34 cellular contexts compared by ENCODE assay signal in genomic region chr5:12865529-12865928, GRCh38.
DNase-seq lines count a peak whose midpoint lies in the region; ATAC-seq and TF ChIP-seq lines count a peak whose summit lies in the region.
"Had no signal": no experiment of that assay in that cellular context is flagged by ENCODE, and none has a peak within 500 bp of the region (broad histone marks: within the 10 kb centered on the region; RNA-seq: fewer than 3 reads in every experiment).

No MANE protein-coding gene starts in this region.

- no peak for TF ChIP-seq CTCF in CD14-positive monocyte (IDR thresholded peaks at IDR 0.05)
- TF ChIP-seq CTCF in ascending aorta (IDR thresholded peaks at IDR 0.05), result no peak

- H3K36me3 ChIP-seq in ascending aorta, result no peaks in the 10 kb centered on the region
- H3K36me3 ChIP-seq: cardiac muscle cell, neural progenitor cell had no signal

- peak; percentile 15 for DNase-seq in CMK (ENCODE audit: low read depth)
- DNase-seq in HT1080 (ENCODE audit: low read depth), result peak; percentile 81
- peak; percentile 7 for DNase-seq in amniotic epithelial cell (ENCODE audit: low read depth)
- DNase-seq in iPS-NIHi7 (ENCODE audit: extremely low spot score), result peak; percentile 11
- DNase-seq in CD14-positive monocyte (ENCODE audit: low spot score), result no peak
- no peak for DNase-seq in ascending aorta (ENCODE audit: low spot score in 2 of 2)
- DNase-seq in activated CD4-positive, alpha-beta T cell treated with anti-CD3 and anti-CD28 coated beads, Interleukin-2, amount 50 U/mL, for 48 hours, result no peak
- DNase-seq: activated CD8-positive, alpha-beta memory T cell treated with anti-CD3 and anti-CD28 coated beads, Interleukin-2, amount 50 U/mL, for 48 hours; activated CD8-positive, alpha-beta T cell treated with anti-CD3 and anti-CD28 coated beads for 36 hours; activated naive CD4-positive, alpha-beta T cell treated with anti-CD3 and anti-CD28 coated beads, Interleukin-2, amount 50 U/mL, for 16 hours; amniotic stem cell; CD8-positive, alpha-beta T cell; DMS153; effector CD8-positive, alpha-beta T cell; glutamatergic neuron; left ventricle myocardium superior; NCI-H1417; NCI-H2029 treated with DMSO at 0.1 percent for 48 hours; NCI-H524 treated with DMSO at 0.1 percent for 48 hours; NK-92 treated with Interleukin-12 subunit alpha and Interleukin-12 subunit beta, amount 100 ng/mL, for 24 hours; stimulated activated CD4-positive, alpha-beta T cell treated with anti-CD3 and anti-CD28 coated beads, Interleukin-1b, Interleukin-23, amount 100 ng/mL, for 48 hours; stimulated activated naive CD8-positive, alpha-beta T cell treated with anti-CD3 and anti-CD28 coated beads, Interleukin-15, Interleukin-2, amounts not matched to agents 100 U/mL and 50 U/mL, for 24 hours had no signal

- H3K27me3 Mint-ChIP-seq in CD14-positive monocyte (ENCODE audit: low read depth in 3 of 3), result no peaks in the 10 kb centered on the region
- H3K27me3 Mint-ChIP-seq: activated CD8-positive, alpha-beta T cell treated with anti-CD3 and anti-CD28 coated beads for 36 hours had no signal

- peaks cover 0 to 5% (median 2%) of the 10 kb centered on the region in 7 donors for H3K9me3 Mint-ChIP-seq in CD14-positive monocyte
- H3K9me3 Mint-ChIP-seq: neural progenitor cell had no signal

- ATAC-seq in GM18873 (IDR thresholded peaks at IDR 0.05; ENCODE audit: low FRiP score, unreplicated experiment), result no peak
- ATAC-seq: A549; activated CD8-positive, alpha-beta T cell treated with anti-CD3 and anti-CD28 coated beads for 36 hours; CD8-positive, alpha-beta T cell; left ventricle myocardium superior; right cardiac atrium; Right ventricle myocardium inferior; SK-N-SH treated with all-trans-retinoic acid at 6 μM for 48 hours; stimulated activated naive CD8-positive, alpha-beta T cell treated with anti-CD3 and anti-CD28 coated beads, Interleukin-15, Interleukin-2, amounts not matched to agents 100 U/mL and 50 U/mL, for 24 hours had no signal

- no peak overlapping the region for H3K27ac Mint-ChIP-seq in CD14-positive monocyte
- H3K27ac Mint-ChIP-seq: activated CD8-positive, alpha-beta T cell treated with anti-CD3 and anti-CD28 coated beads for 36 hours; CD8-positive, alpha-beta T cell; neural progenitor cell; T-helper 1 cell treated with Interleukin-12 subunit alpha and Interleukin-12 subunit beta and Interleukin-4 antibody, amounts not matched to agents 30 μg/mL and 1 μg/mL, for 36 hours had no signal

- no peak overlapping the region for H3K4me3 Mint-ChIP-seq in CD14-positive monocyte
- H3K4me3 Mint-ChIP-seq: activated CD8-positive, alpha-beta T cell treated with anti-CD3 and anti-CD28 coated beads for 36 hours; CD8-positive, alpha-beta T cell; neural progenitor cell; T-helper 1 cell treated with Interleukin-12 subunit alpha and Interleukin-12 subunit beta and Interleukin-4 antibody, amounts not matched to agents 30 μg/mL and 1 μg/mL, for 36 hours had no signal

- H3K4me1 ChIP-seq in ascending aorta, result no peaks in the 10 kb centered on the region
- H3K4me1 ChIP-seq: A549, neural progenitor cell, parathyroid adenoma had no signal

- no peaks in the 10 kb centered on the region for H3K9me3 ChIP-seq in ascending aorta
- H3K9me3 ChIP-seq: A549 had no signal

- no peaks in the 10 kb centered on the region for H3K36me3 Mint-ChIP-seq in CD14-positive monocyte
- H3K36me3 Mint-ChIP-seq: CD8-positive, alpha-beta T cell; neural progenitor cell had no signal

- no peaks in the 10 kb centered on the region for H3K4me1 Mint-ChIP-seq in CD14-positive monocyte
- H3K4me1 Mint-ChIP-seq: neural progenitor cell had no signal

- no peaks in the 10 kb centered on the region for H3K27me3 ChIP-seq in ascending aorta
- H3K27me3 ChIP-seq: cardiac muscle cell, neural progenitor cell had no signal

- H3K27ac ChIP-seq in ascending aorta, result no peak overlapping the region
- H3K27ac ChIP-seq: A549, cardiac muscle cell, coronary artery, epithelial cell of prostate, KMS-11, neural progenitor cell, parathyroid adenoma had no signal

- intact Hi-C loops in CD14-positive monocyte (cut with micrococcal nuclease) (no loop called here), ascending aorta (cut with DNase I) (no loop called here)

- no peak overlapping the region for H3K4me3 ChIP-seq in ascending aorta
- H3K4me3 ChIP-seq: A549, cardiac muscle cell, coronary artery, neural progenitor cell had no signal

Comparison
In these comparisons a context has a peak if more than half of its experiments do, and no peak if none do; other contexts are left out.
1. DNase-seq: peak in CMK (single experiment), HT1080 (single experiment), amniotic epithelial cell (single experiment) and iPS-NIHi7 (single experiment); none in CD14-positive monocyte (single experiment), ascending aorta (0 of 2) and activated CD4-positive, alpha-beta T cell treated with anti-CD3 and anti-CD28 coated beads, Interleukin-2, amount 50 U/mL, for 48 hours (0 of 2).